Comparison of ENCODE assay signal across 8 cellular contexts in genomic region chr13:52405767-52406494, GRCh38. TPM values are rescaled to one million over a fixed set of nuclear protein-coding genes. Genes with fewer than 3 reads are reported as not detected.
DNase-seq lines count a peak whose midpoint lies in the region; ATAC-seq and TF ChIP-seq lines count a peak whose summit lies in the region.

THSD1 (minus strand) TSS chr13:52406172; CDS start chr13:52402600, 3,572 bp downstream.

- no peak within 1 kb of the TSS for H3K27ac Mint-ChIP-seq in activated naive CD8-positive, alpha-beta T cell treated with anti-CD3 and anti-CD28 coated beads, Interleukin-2, amount 10 ng/mL, durations not matched to agents 7 days and 5 days
- no peak within 1 kb of the TSS for H3K27ac Mint-ChIP-seq in progenitor cell of endocrine pancreas

- ATAC-seq in GM18511 (IDR thresholded peaks at IDR 0.05; ENCODE audit: unreplicated experiment) (peak; percentile 51), left cardiac atrium (peak; percentile 94)
- ATAC-seq in activated naive CD8-positive, alpha-beta T cell treated with anti-CD3 and anti-CD28 coated beads, Interleukin-2, amount 10 ng/mL, durations not matched to agents 7 days and 5 days (ENCODE audit: low read depth), result peak; percentile 71

- intact Hi-C loops in left cardiac atrium (cut with DNase I), result no loop called here

- peaks cover 14% of the 10 kb centered on the region for H3K4me1 Mint-ChIP-seq in activated naive CD8-positive, alpha-beta T cell treated with anti-CD3 and anti-CD28 coated beads, Interleukin-2, amount 10 ng/mL, durations not matched to agents 7 days and 5 days
- H3K4me1 Mint-ChIP-seq in progenitor cell of endocrine pancreas (ENCODE audit: low read depth), result peaks cover 3% of the 10 kb centered on the region

- DNase-seq in Ammon's horn (ENCODE audit: low spot score) (peak; percentile 28), NCI-H146 treated with DMSO at 0.1 percent for 48 hours (lab: John Stamatoyannopoulos, UW; ENCODE audit: unreplicated experiment) (peak; percentile 33), left cardiac atrium (peak; percentile 86), progenitor cell of endocrine pancreas (ENCODE audit: low spot score, unreplicated experiment) (peak; percentile 14), NCI-H2107 (lab: John Stamatoyannopoulos, UW) (no peak)
- peak; percentile 44 for DNase-seq in activated naive CD8-positive, alpha-beta T cell treated with anti-CD3 and anti-CD28 coated beads, Interleukin-2, amount 10 ng/mL, durations not matched to agents 7 days and 5 days
- DNase-seq in NK-92 treated with Interleukin-12 subunit alpha and Interleukin-12 subunit beta, amount 100 ng/mL, for 24 hours (lab: John Stamatoyannopoulos, UW), result no peak

- TF ChIP-seq CTCF in progenitor cell of endocrine pancreas (IDR thresholded peaks at IDR 0.05; ENCODE audit: unreplicated experiment), result no peak

- no peaks in the 10 kb centered on the region for H3K36me3 Mint-ChIP-seq in activated naive CD8-positive, alpha-beta T cell treated with anti-CD3 and anti-CD28 coated beads, Interleukin-2, amount 10 ng/mL, durations not matched to agents 7 days and 5 days
- peaks cover 10% of the 10 kb centered on the region for H3K36me3 Mint-ChIP-seq in progenitor cell of endocrine pancreas (ENCODE audit: insufficient read depth)

- peak within 1 kb of the TSS; percentile 72 for H3K4me3 Mint-ChIP-seq in activated naive CD8-positive, alpha-beta T cell treated with anti-CD3 and anti-CD28 coated beads, Interleukin-2, amount 10 ng/mL, durations not matched to agents 7 days and 5 days
- peak within 1 kb of the TSS; percentile 53 for H3K4me3 Mint-ChIP-seq in progenitor cell of endocrine pancreas (ENCODE audit: low read depth)

- H3K9me3 Mint-ChIP-seq in activated naive CD8-positive, alpha-beta T cell treated with anti-CD3 and anti-CD28 coated beads, Interleukin-2, amount 10 ng/mL, durations not matched to agents 7 days and 5 days, result no peaks in the 10 kb centered on the region
- no peaks in the 10 kb centered on the region for H3K9me3 Mint-ChIP-seq in progenitor cell of endocrine pancreas (ENCODE audit: low read depth)

- H3K27me3 Mint-ChIP-seq in activated naive CD8-positive, alpha-beta T cell treated with anti-CD3 and anti-CD28 coated beads, Interleukin-2, amount 10 ng/mL, durations not matched to agents 7 days and 5 days, result peaks cover 22% of the 10 kb centered on the region
- peaks cover 38% of the 10 kb centered on the region for H3K27me3 Mint-ChIP-seq in progenitor cell of endocrine pancreas

- POLR2A ChIA-PET in activated naive CD8-positive, alpha-beta T cell treated with anti-CD3 and anti-CD28 coated beads, Interleukin-2, amount 10 ng/mL, durations not matched to agents 7 days and 5 days (lab: Charles Lee), result no interaction called here

RNA-seq across cellular contexts. Expression of gene THSD1, which starts in this region (rescaled TPM):
- under 1 TPM; 0.47 to 0.54 TPM for total RNA-seq in activated naive CD8-positive, alpha-beta T cell treated with anti-CD3 and anti-CD28 coated beads, Interleukin-2, amount 10 ng/mL, durations not matched to agents 7 days and 5 days
- 1 to 10 TPM; 6.4 to 7.2 TPM for total RNA-seq in left cardiac atrium
- 1.7 TPM in 2 replicates for total RNA-seq in progenitor cell of endocrine pancreas

Comparison
In these comparisons a context has a peak if more than half of its experiments do, and no peak if none do; other contexts are left out.
1. Peak in DNase-seq and ATAC-seq in activated naive CD8-positive, alpha-beta T cell treated with anti-CD3 and anti-CD28 coated beads, Interleukin-2, amount 10 ng/mL, durations not matched to agents 7 days and 5 days; RNA of the gene not detected or under 1 TPM.
2. DNase-seq: peak in Ammon's horn (single experiment), NCI-H146 treated with DMSO at 0.1 percent for 48 hours (single experiment), left cardiac atrium (single experiment) and progenitor cell of endocrine pancreas (single experiment); none in NK-92 treated with Interleukin-12 subunit alpha and Interleukin-12 subunit beta, amount 100 ng/mL, for 24 hours (single experiment) and NCI-H2107 (single experiment).
3. Peak in every context shown above with its lines, with median percentiles within 50 percentile points of each other: ATAC-seq.